ENCODE assay signal across 20 cellular contexts in genomic region chr10:122494173-122494820, GRCh38. TPM values are rescaled to one million over a fixed set of nuclear protein-coding genes. Genes with fewer than 3 reads are reported as not detected.
DNase-seq lines count a peak whose midpoint lies in the region; ATAC-seq and TF ChIP-seq lines count a peak whose summit lies in the region.
"Had no signal": no experiment of that assay in that cellular context is flagged by ENCODE, and none has a peak within 500 bp of the region (broad histone marks: within the 10 kb centered on the region; RNA-seq: fewer than 3 reads in every experiment).

No MANE protein-coding gene starts in this region.

- H3K27ac Mint-ChIP-seq in T-helper 17 cell: no peak overlapping the region
- H3K27ac Mint-ChIP-seq in dendritic cell treated with granulocyte-macrophage colony-stimulating factor and Interleukin-4, amounts not matched to agents 40 ng/mL and 50 ng/mL, for 4 days: peak overlapping the region; percentile 26
- H3K27ac Mint-ChIP-seq: activated naive CD4-positive, alpha-beta T cell treated with anti-CD3 and anti-CD28 coated beads, Interleukin-2, amount 50 U/mL, for 72 hours; T-helper 1 cell treated with Interleukin-12 subunit alpha and Interleukin-12 subunit beta and Interleukin-4 antibody, amounts not matched to agents 30 μg/mL and 1 μg/mL, for 36 hours had no signal

- H3K9me3 ChIP-seq in T-helper 17 cell (ENCODE audit: control insufficient read depth, low read length, poor library complexity, severe bottlenecking) (no peaks in the 10 kb centered on the region), mesodermal cell (ENCODE audit: control insufficient read depth, low read length) (peaks cover 3% of the 10 kb centered on the region), tibial artery (no peaks in the 10 kb centered on the region)

- peak overlapping the region; percentile 63 for H3K4me3 Mint-ChIP-seq in T-helper 17 cell
- H3K4me3 Mint-ChIP-seq in dendritic cell treated with granulocyte-macrophage colony-stimulating factor and Interleukin-4, amounts not matched to agents 40 ng/mL and 50 ng/mL, for 4 days: no peak overlapping the region
- H3K4me3 Mint-ChIP-seq: neural crest cell; T-helper 1 cell treated with Interleukin-12 subunit alpha and Interleukin-12 subunit beta and Interleukin-4 antibody, amounts not matched to agents 30 μg/mL and 1 μg/mL, for 36 hours had no signal

- H3K27me3 Mint-ChIP-seq in T-helper 17 cell: no peaks in the 10 kb centered on the region
- H3K27me3 Mint-ChIP-seq in dendritic cell treated with granulocyte-macrophage colony-stimulating factor and Interleukin-4, amounts not matched to agents 40 ng/mL and 50 ng/mL, for 4 days: peaks cover 62% of the 10 kb centered on the region

- H3K36me3 Mint-ChIP-seq in T-helper 17 cell (ENCODE audit: low read depth): no peaks in the 10 kb centered on the region
- H3K36me3 Mint-ChIP-seq in dendritic cell treated with granulocyte-macrophage colony-stimulating factor and Interleukin-4, amounts not matched to agents 40 ng/mL and 50 ng/mL, for 4 days (ENCODE audit: low read depth): no peaks in the 10 kb centered on the region
- H3K36me3 Mint-ChIP-seq: activated naive CD4-positive, alpha-beta T cell treated with anti-CD3 and anti-CD28 coated beads, Interleukin-2, amount 50 U/mL, for 72 hours had no signal

- TF ChIP-seq CTCF in tibial artery (IDR thresholded peaks at IDR 0.05): no peak

- ATAC-seq in T-helper 17 cell: no peak
- no peak for ATAC-seq in GM21526 (IDR thresholded peaks at IDR 0.05; ENCODE audit: low FRiP score, unreplicated experiment)
- no peak for ATAC-seq in HG02759 (IDR thresholded peaks at IDR 0.05; ENCODE audit: unreplicated experiment)
- ATAC-seq: activated naive CD4-positive, alpha-beta T cell treated with anti-CD3 and anti-CD28 coated beads, Interleukin-2, amount 50 U/mL, for 72 hours had no signal

- H3K27me3 ChIP-seq in tibial artery: no peaks in the 10 kb centered on the region

- 92 to 94% methylated on average over 6 to 18 of the region's 20 CpGs for WGBS in mesodermal cell (ENCODE audit: insufficient coverage in 2 of 2), 2 experiments

- H3K4me1 Mint-ChIP-seq in T-helper 17 cell: peaks cover 39% of the 10 kb centered on the region
- H3K4me1 Mint-ChIP-seq in dendritic cell treated with granulocyte-macrophage colony-stimulating factor and Interleukin-4, amounts not matched to agents 40 ng/mL and 50 ng/mL, for 4 days (ENCODE audit: low read depth): peaks cover 36% of the 10 kb centered on the region

- no peaks in the 10 kb centered on the region for H3K9me3 Mint-ChIP-seq in dendritic cell treated with granulocyte-macrophage colony-stimulating factor and Interleukin-4, amounts not matched to agents 40 ng/mL and 50 ng/mL, for 4 days
- H3K9me3 Mint-ChIP-seq: activated naive CD4-positive, alpha-beta T cell treated with anti-CD3 and anti-CD28 coated beads, Interleukin-2, amount 50 U/mL, for 72 hours; neural crest cell; T-helper 1 cell treated with Interleukin-12 subunit alpha and Interleukin-12 subunit beta and Interleukin-4 antibody, amounts not matched to agents 30 μg/mL and 1 μg/mL, for 36 hours had no signal

- H3K27ac ChIP-seq in mesodermal cell (ENCODE audit: low read depth, low read length, severe bottlenecking) (peak overlapping the region; percentile 57), tibial artery (peak overlapping the region; percentile 76 to 91)
- H3K27ac ChIP-seq: C4-2B had no signal

- H3K4me1 ChIP-seq in mesodermal cell (ENCODE audit: control insufficient read depth, insufficient read depth, low read length, poor library complexity, severe bottlenecking) (peaks cover 33% of the 10 kb centered on the region), tibial artery (peaks cover 5 to 92% (median 70%) of the 10 kb centered on the region in 4 donors)

- DNase-seq in T-helper 17 cell: no peak
- DNase-seq in tibial artery: peak in 1 of 2 donors; percentile 66
- no peak for DNase-seq in ecto neural progenitor cell (ENCODE audit: low spot score)
- no peak for DNase-seq in stimulated activated CD4-positive, alpha-beta T cell treated with anti-CD3 and anti-CD28 coated beads, Interleukin-15, amount 100 ng/mL, for 24 hours
- DNase-seq: activated CD4-positive, alpha-beta T cell treated with anti-CD3 and anti-CD28 coated beads for 1 hour; DMS53; NCI-H2081; NCI-H748 treated with DMSO at 0.1 percent for 48 hours had no signal

- H3K4me3 ChIP-seq in mesodermal cell (ENCODE audit: extremely low read depth, insufficient read depth, low read length, poor library complexity, severe bottlenecking): no peak overlapping the region
- no peak overlapping the region for H3K4me3 ChIP-seq in tibial artery

- intact Hi-C loops in dendritic cell treated with granulocyte-macrophage colony-stimulating factor and Interleukin-4, amounts not matched to agents 40 ng/mL and 50 ng/mL, for 4 days (cut with micrococcal nuclease): no loop called here
- intact Hi-C loops in tibial artery (cut with DNase I; ENCODE audit: low total_unique reads): loop anchor here (2.0 kb wide), 1 partner anchor 31 kb away; no protein-coding TSS in a partner anchor

- H3K36me3 ChIP-seq in mesodermal cell (ENCODE audit: control insufficient read depth, insufficient read depth, low read length) (peaks cover 3% of the 10 kb centered on the region), tibial artery (no peaks in the 10 kb centered on the region)

RNA-seq across cellular contexts. Expression of gene HTRA1, which starts 32.9 kb away (rescaled TPM):
- total RNA-seq in T-helper 17 cell: under 1 TPM; 0.30 to 0.55 TPM
- 223 TPM for polyA plus RNA-seq in mesodermal cell (2013, experiment 1 of 2)
- 197 TPM for polyA plus RNA-seq in mesodermal cell (2013, experiment 2 of 2)
- total RNA-seq: activated naive CD4-positive, alpha-beta T cell treated with anti-CD3 and anti-CD28 coated beads, Interleukin-2, amount 50 U/mL, for 72 hours had no signal

RNA-seq across cellular contexts. Expression of gene ARMS2, which starts 39.8 kb away (rescaled TPM):
- not detected for total RNA-seq in T-helper 17 cell
- not detected for polyA plus RNA-seq in mesodermal cell (2013, experiment 1 of 2)
- polyA plus RNA-seq in mesodermal cell (2013, experiment 2 of 2): not detected
- total RNA-seq: cerebellum, lower leg skin, neural crest cell, right cardiac atrium, RPMI7951 had no signal
- polyA plus RNA-seq: right cardiac atrium had no signal
